22 cellular contexts compared by ENCODE assay signal in the genomic region with DNA sequence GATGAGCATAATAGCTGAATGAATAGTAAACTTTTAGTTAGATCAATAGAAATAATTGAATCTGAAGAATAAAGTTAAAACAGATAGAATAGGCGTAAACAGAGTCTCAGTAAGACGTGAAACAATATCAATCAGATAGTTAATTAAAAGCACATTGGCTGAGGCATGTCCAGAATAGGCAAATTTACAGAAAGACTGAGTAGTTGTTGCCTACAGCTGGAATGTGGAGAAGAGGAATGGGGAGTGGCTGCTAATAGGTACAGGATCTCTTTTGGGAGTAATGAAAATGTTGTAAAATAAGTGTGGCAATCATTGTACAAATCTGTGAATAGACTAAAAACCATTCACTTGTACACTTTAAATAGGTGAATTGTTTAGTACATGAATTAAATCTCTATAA. TPM values are rescaled to one million over a fixed set of nuclear protein-coding genes. Genes with fewer than 3 reads are reported as not detected.
A peak's percentile ranks its signal among the peaks of the same experiment; 100 is the strongest.
DNase-seq lines count a peak whose midpoint lies in the region; ATAC-seq and TF ChIP-seq lines count a peak whose summit lies in the region.
"Had no signal": no experiment of that assay in that cellular context is flagged by ENCODE, and none has a peak within 500 bp of the region (broad histone marks: within the 10 kb centered on the region; RNA-seq: fewer than 3 reads in every experiment).

No MANE protein-coding gene starts in this region.

- H3K9me3 Mint-ChIP-seq in MCF 10A (ENCODE audit: unreplicated experiment) = peaks cover 10% of the 10 kb centered on the region
- H3K9me3 Mint-ChIP-seq: CD4-positive, alpha-beta T cell had no signal

- no peak overlapping the region for H3K9ac ChIP-seq in mammary epithelial cell (ENCODE audit: insufficient read depth, low read length)
- H3K9ac ChIP-seq: BLaER1 treated with 17β-estradiol and CSF1 and Interleukin-3, amounts not matched to agents 10 nM and 100 nM had no signal

- DNase-seq in MCF 10A (ENCODE audit: unreplicated experiment) (no peak), breast epithelium (ENCODE audit: low spot score in 2 of 2) (no peak), mammary epithelial cell (no peak), left lung (no peak), epidermal melanocyte (ENCODE audit: insufficient read length, low spot score) (no peak)
- DNase-seq in stimulated activated CD4-positive, alpha-beta T cell treated with anti-CD3 and anti-CD28 coated beads, Interleukin-4, amount 100 ng/mL, for 4 hours = no peak
- DNase-seq in activated CD8-positive, alpha-beta memory T cell treated with anti-CD3 and anti-CD28 coated beads, Interleukin-2, amount 50 U/mL, for 4 hours = no peak
- DNase-seq in stimulated activated CD4-positive, alpha-beta T cell treated with anti-CD3 and anti-CD28 coated beads, Interleukin-2, amount 100 ng/mL, for 48 hours = no peak
- DNase-seq: AML-193; BE2C; CD4-positive, alpha-beta T cell; CD8-positive, alpha-beta memory T cell; DMS 273 treated with DMSO at 0.1 percent for 48 hours; DMS79; EL; GDM1; H9 had no signal

- H3K79me2 ChIP-seq in mammary epithelial cell (ENCODE audit: insufficient read depth, low read length) = no peaks in the 10 kb centered on the region

- H3K4me3 Mint-ChIP-seq in MCF 10A (ENCODE audit: unreplicated experiment) = no peak overlapping the region
- H3K4me3 Mint-ChIP-seq: CD14-positive monocyte; CD4-positive, alpha-beta T cell; CD8-positive, alpha-beta memory T cell; GM23338; H9 had no signal

- peak overlapping the region; percentile 15 for H3K4me2 ChIP-seq in mammary epithelial cell (ENCODE audit: insufficient read depth, low read depth, low read length)
- H3K4me2 ChIP-seq: BLaER1 treated with 17β-estradiol and CSF1 and Interleukin-3, amounts not matched to agents 10 nM and 100 nM; GM23338 had no signal

- no peak overlapping the region for H3K4me3 ChIP-seq in breast epithelium
- H3K4me3 ChIP-seq in mammary epithelial cell (replicated peaks in 1 of 3; ENCODE audit: insufficient read depth in 1 of 3, low read depth in 2 of 3, low read length in 3 of 3) = no peak overlapping the region
- H3K4me3 ChIP-seq in left lung = no peak overlapping the region
- H3K4me3 ChIP-seq: BLaER1 treated with 17β-estradiol and CSF1 and Interleukin-3, amounts not matched to agents 10 nM and 100 nM; GM23338 had no signal

- peaks cover 4% of the 10 kb centered on the region for H3K36me3 Mint-ChIP-seq in MCF 10A (ENCODE audit: insufficient read depth, unreplicated experiment)
- H3K36me3 Mint-ChIP-seq: CD14-positive monocyte; CD8-positive, alpha-beta memory T cell had no signal

- H3K27me3 Mint-ChIP-seq in MCF 10A (ENCODE audit: insufficient read depth, unreplicated experiment) = no peaks in the 10 kb centered on the region

- no peak for TF ChIP-seq POLR2A in breast epithelium (IDR thresholded peaks at IDR 0.05)

- dilution Hi-C loops in mammary epithelial cell (cut with HindIII; ENCODE audit: low sequenced_read_pairs) = no loop called here

- intact Hi-C loops in MCF 10A (cut with micrococcal nuclease) (no loop called here), breast epithelium (cut with DNase I; ENCODE audit: low total_unique reads) (no loop called here), mammary epithelial cell (cut with micrococcal nuclease) (no loop called here), left lung (cut with DNase I) (no loop called here)

- peak; percentile 33 for ATAC-seq in left lung
- ATAC-seq: GM23338, HCT116 had no signal

- peak overlapping the region; percentile 16 for H3K27ac Mint-ChIP-seq in MCF 10A (ENCODE audit: low read depth, unreplicated experiment)
- H3K27ac Mint-ChIP-seq: CD14-positive monocyte; CD4-positive, alpha-beta T cell; CD8-positive, alpha-beta memory T cell; GM23338; H9 had no signal

- H3K4me1 Mint-ChIP-seq in MCF 10A (ENCODE audit: insufficient read depth, unreplicated experiment) = peaks cover 9% of the 10 kb centered on the region
- H3K4me1 Mint-ChIP-seq: CD8-positive, alpha-beta memory T cell; GM23338; H9 had no signal

- in situ Hi-C loops in mammary epithelial cell (cut with MboI; ENCODE audit: low sequenced_read_pairs in 2 of 2) = no loop called here

- no TSS peak for BruUV-seq in MCF 10A (replicated peaks; lab: Mats Ljungman, UMichigan)
- no TSS peak for BruUV-seq in mammary epithelial cell (replicated peaks; lab: Mats Ljungman, UMichigan)

- H3K9me3 ChIP-seq in breast epithelium = peaks cover 0 to 4% of the 10 kb centered on the region in 2 donors
- H3K9me3 ChIP-seq in mammary epithelial cell (replicated peaks; ENCODE audit: insufficient read depth, low read length) = no peaks in the 10 kb centered on the region
- peaks cover 0 to 7% of the 10 kb centered on the region in 2 donors for H3K9me3 ChIP-seq in left lung
- H3K9me3 ChIP-seq: BE2C had no signal

- H3K4me1 ChIP-seq in breast epithelium (no peaks in the 10 kb centered on the region), mammary epithelial cell (ENCODE audit: insufficient read depth, low read length) (peaks cover 6% of the 10 kb centered on the region), left lung (no peaks in the 10 kb centered on the region)
- H3K4me1 ChIP-seq: BE2C had no signal

- H4K20me1 ChIP-seq in mammary epithelial cell (ENCODE audit: insufficient read depth, low read length) = no peaks in the 10 kb centered on the region
- H4K20me1 ChIP-seq: BLaER1 treated with 17β-estradiol and CSF1 and Interleukin-3, amounts not matched to agents 10 nM and 100 nM had no signal

- TF ChIP-seq CTCF in MCF 10A (IDR thresholded peaks at IDR 0.05; ENCODE audit: unreplicated experiment) (no peak), breast epithelium (IDR thresholded peaks at IDR 0.05) (no peak), mammary epithelial cell (conservative IDR thresholded peaks at IDR 0.05 in 1 of 2, IDR thresholded peaks at IDR 0.05 in 1 of 2; ENCODE audit: extremely low read depth in 1 of 2, insufficient read depth in 1 of 2, low read depth in 1 of 2, low read length in 2 of 2) (no peak), left lung (IDR thresholded peaks at IDR 0.05) (no peak)

- POLR2A ChIA-PET in MCF 10A (lab: Yijun Ruan, JAX) = interaction anchor here (0.6 to 3.6 kb wide), 7 partner anchors 8 to 52 kb away, joined by 3 to 16 read pairs (median 3); no protein-coding TSS in a partner anchor

- H3K27me3 ChIP-seq in breast epithelium = no peaks in the 10 kb centered on the region
- H3K27me3 ChIP-seq in mammary epithelial cell (ENCODE audit: insufficient read depth, low read length) = no peaks in the 10 kb centered on the region
- no peaks in the 10 kb centered on the region for H3K27me3 ChIP-seq in left lung
- H3K27me3 ChIP-seq: BLaER1 treated with 17β-estradiol and CSF1 and Interleukin-3, amounts not matched to agents 10 nM and 100 nM had no signal

- H3K36me3 ChIP-seq in breast epithelium = no peaks in the 10 kb centered on the region
- H3K36me3 ChIP-seq in mammary epithelial cell (ENCODE audit: insufficient read depth, low read length) = no peaks in the 10 kb centered on the region
- no peaks in the 10 kb centered on the region for H3K36me3 ChIP-seq in left lung
- H3K36me3 ChIP-seq: BE2C; BLaER1 treated with 17β-estradiol and CSF1 and Interleukin-3, amounts not matched to agents 10 nM and 100 nM had no signal

- WGBS in mammary epithelial cell (ENCODE audit: low coverage, missing lambda C conversion rate) = 76% methylated on average over 2 of the region's 2 CpGs

- H3K27ac ChIP-seq in breast epithelium = no peak overlapping the region
- no peak overlapping the region for H3K27ac ChIP-seq in mammary epithelial cell (ENCODE audit: insufficient read depth, low read depth, low read length)
- H3K27ac ChIP-seq in left lung = no peak overlapping the region
- H3K27ac ChIP-seq: BLaER1 treated with 17β-estradiol and CSF1 and Interleukin-3, amounts not matched to agents 10 nM and 100 nM had no signal

- H2AFZ ChIP-seq in mammary epithelial cell (ENCODE audit: low read depth, low read length) = no peak overlapping the region
- H2AFZ ChIP-seq: GM23338 had no signal

- CTCF ChIA-PET in MCF 10A (lab: Yijun Ruan, JAX) (interaction anchor here (0.7 to 1.3 kb wide), 3 partner anchors 10 to 73 kb away, joined by 3 read pairs; no protein-coding TSS in a partner anchor), mammary epithelial cell (lab: Charles Lee; ENCODE audit: low non-redundant PET) (interaction anchor here (0.6 kb wide), 1 partner anchor 13 kb away, joined by 3 read pairs; no protein-coding TSS in a partner anchor)

RNA-seq across cellular contexts. Expression of gene ME3, which starts 36.3 kb away (rescaled TPM):
- 0.49 TPM in 1 of 2 replicates, not detected in the other for total RNA-seq in MCF 10A (2022)
- total RNA-seq in breast epithelium = 10 to 100 TPM; 53.0 to 68.5 (median 56.3) TPM
- 10 to 100 TPM in 1 of 2 donors, not detected in 1; 11.2 TPM for total RNA-seq in mammary epithelial cell
- 1.4 TPM for polyA plus RNA-seq in mammary epithelial cell
- polyA minus RNA-seq in mammary epithelial cell = not detected
- total RNA-seq in left lung = 10 to 100 TPM; 21.6 to 22.1 TPM
- total RNA-seq: H4 had no signal
- polyA plus RNA-seq: CD8-positive, alpha-beta memory T cell had no signal
